Comparison of ENCODE assay signal across 17 cellular contexts in genomic region chr5:55033568-55033967, GRCh38.
"Had no signal": no experiment of that assay in that cellular context is flagged by ENCODE, and none has a peak within 500 bp of the region (broad histone marks: within the 10 kb centered on the region; RNA-seq: fewer than 3 reads in every experiment).

No MANE protein-coding gene starts in this region.

- DNase-seq: activated CD4-positive, alpha-beta T cell treated with anti-CD3 and anti-CD28 coated beads for 48 hours; activated CD8-positive, alpha-beta memory T cell treated with anti-CD3 and anti-CD28 coated beads, Interleukin-2, amount 50 U/mL, for 48 hours; activated gamma-delta T cell treated with Interleukin-2 at 50 U/mL for 16 hours; activated T-cell treated with anti-CD3 and anti-CD28 coated beads, Interleukin-2, amount 50 U/mL, for 72 hours; colonic mucosa; naive B cell; ovary; right lobe of liver; stomach; SW 1271; testis; upper lobe of right lung; WERI-Rb-1 had no signal

- H3K36me3 ChIP-seq: colonic mucosa, esophagus muscularis mucosa, neural progenitor cell, ovary, right lobe of liver, stomach, upper lobe of right lung, WERI-Rb-1 had no signal

- H3K27me3 ChIP-seq: colonic mucosa, esophagus muscularis mucosa, hepatocyte, neural progenitor cell, ovary, right lobe of liver, stomach, testis, upper lobe of right lung had no signal

- H3K9me3 ChIP-seq: colonic mucosa, esophagus muscularis mucosa, ovary, right lobe of liver, stomach, testis, upper lobe of right lung had no signal

- H3K4me3 ChIP-seq: colonic mucosa, esophagus muscularis mucosa, hepatocyte, neural progenitor cell, ovary, right lobe of liver, stomach, testis, upper lobe of right lung had no signal

- H3K4me2 ChIP-seq: hepatocyte, neural progenitor cell had no signal

- ATAC-seq: activated T-cell treated with anti-CD3 and anti-CD28 coated beads, Interleukin-2, amount 50 U/mL, for 72 hours; left lobe of liver; right lobe of liver; upper lobe of right lung had no signal

- H3K4me1 ChIP-seq: colonic mucosa, esophagus muscularis mucosa, right lobe of liver, stomach, testis, upper lobe of right lung had no signal

- H2AFZ ChIP-seq: hepatocyte, neural progenitor cell had no signal

- H3K79me2 ChIP-seq: hepatocyte had no signal

- H3K9ac ChIP-seq: neural progenitor cell had no signal

- H3K27ac ChIP-seq: colonic mucosa, esophagus muscularis mucosa, hepatocyte, neural progenitor cell, ovary, right lobe of liver, stomach, testis, upper lobe of right lung, WERI-Rb-1 had no signal
